20 cellular contexts compared by ENCODE assay signal in genomic region chr1:33599516-33600115, GRCh38.
A peak's percentile ranks its signal among the peaks of the same experiment; 100 is the strongest.
DNase-seq lines count a peak whose midpoint lies in the region; ATAC-seq and TF ChIP-seq lines count a peak whose summit lies in the region.
"Had no signal": no experiment of that assay in that cellular context is flagged by ENCODE, and none has a peak within 500 bp of the region (broad histone marks: within the 10 kb centered on the region; RNA-seq: fewer than 3 reads in every experiment).

No MANE protein-coding gene starts in this region.

- H3K9me3 ChIP-seq in body of pancreas: no peaks in the 10 kb centered on the region
- no peaks in the 10 kb centered on the region for H3K9me3 ChIP-seq in smooth muscle cell (replicated peaks; ENCODE audit: low read depth)
- H3K9me3 ChIP-seq: esophagus squamous epithelium, left lung, tibial nerve had no signal

- no peaks in the 10 kb centered on the region for H3F3A ChIP-seq in smooth muscle cell (ENCODE audit: low read depth)

- no peak overlapping the region for H3K4me3 ChIP-seq in body of pancreas
- H3K4me3 ChIP-seq in smooth muscle cell: no peak overlapping the region
- H3K4me3 ChIP-seq: esophagus squamous epithelium, left lung, tibial nerve had no signal

- TF ChIP-seq POLR2A in body of pancreas (IDR thresholded peaks at IDR 0.05): peak in 1 of 3 donors; percentile 39

- no peak for TF ChIP-seq CTCF in body of pancreas (IDR thresholded peaks at IDR 0.05)
- no peak for TF ChIP-seq CTCF in smooth muscle cell (IDR thresholded peaks at IDR 0.05; ENCODE audit: borderline replicate concordance, insufficient read depth, poor library complexity, severe bottlenecking)

- H3K4me2 ChIP-seq in smooth muscle cell: no peak overlapping the region

- ATAC-seq in body of pancreas (peak; percentile 97), HG02798 (IDR thresholded peaks at IDR 0.05; ENCODE audit: poor library complexity, unreplicated experiment) (no peak)
- ATAC-seq: left lung had no signal

- H3K27me3 ChIP-seq in body of pancreas: no peaks in the 10 kb centered on the region
- H3K27me3 ChIP-seq in smooth muscle cell (ENCODE audit: low read depth): peaks cover 9% of the 10 kb centered on the region
- H3K27me3 ChIP-seq: left lung, tibial nerve had no signal

- WGBS in body of pancreas, 2 donors: 29 to 37% methylated on average over 7 of the region's 7 CpGs
- WGBS in smooth muscle cell (ENCODE audit: low lambda C conversion rate): 93% methylated on average over 7 of the region's 7 CpGs

- H3K4me1 ChIP-seq in body of pancreas (peaks cover 12% of the 10 kb centered on the region), smooth muscle cell (ENCODE audit: low read depth) (no peaks in the 10 kb centered on the region)
- H3K4me1 ChIP-seq: esophagus squamous epithelium, left lung, tibial nerve had no signal

- H4K20me1 ChIP-seq in smooth muscle cell (ENCODE audit: low read depth): no peaks in the 10 kb centered on the region

- H3K79me2 ChIP-seq in smooth muscle cell (ENCODE audit: low read depth): no peaks in the 10 kb centered on the region

- intact Hi-C loops in body of pancreas (cut with DNase I): no loop called here

- no peak overlapping the region for H3K9ac ChIP-seq in smooth muscle cell (ENCODE audit: low read depth)

- DNase-seq in DMS 273 (lab: John Stamatoyannopoulos, UW; ENCODE audit: unreplicated experiment) (peak; percentile 88), LHCN-M2 (ENCODE audit: low read depth) (peak; percentile 20), NCI-H524 treated with DMSO at 0.1 percent for 48 hours (lab: John Stamatoyannopoulos, UW) (peak; percentile 85), body of pancreas (peak; percentile 85 to 92 (median 89)), EL (no peak), smooth muscle cell (lab: John Stamatoyannopoulos, UW; ENCODE audit: unreplicated experiment) (no peak), mesenteric fat pad (ENCODE audit: low spot score) (no peak)
- DNase-seq: activated CD4-positive, alpha-beta T cell treated with anti-CD3 and anti-CD28 coated beads, Interleukin-2, amount 10 ng/mL, durations not matched to agents 24 days and 14 days; amniotic stem cell; caudate nucleus; CD4-positive, alpha-beta T cell; effector CD4-positive, alpha-beta T cell; esophagus squamous epithelium; HCEC 1CT; left lung; NCI-H1436; NCI-H446 treated with DMSO at 0.1 percent for 48 hours; stimulated activated naive CD4-positive, alpha-beta T cell had no signal

- H3K36me3 ChIP-seq in body of pancreas (replicated peaks in 1 of 2; ENCODE audit: insufficient read depth in 1 of 2, low read depth in 2 of 2) (no peaks in the 10 kb centered on the region), smooth muscle cell (ENCODE audit: low read depth) (no peaks in the 10 kb centered on the region)
- H3K36me3 ChIP-seq: esophagus squamous epithelium, left lung, tibial nerve had no signal

- H3K27ac ChIP-seq in body of pancreas (peak overlapping the region; percentile 59 to 69 (median 64)), smooth muscle cell (ENCODE audit: low read depth) (no peak overlapping the region)
- H3K27ac ChIP-seq: esophagus squamous epithelium, left lung, tibial nerve had no signal

- H2AFZ ChIP-seq in smooth muscle cell (ENCODE audit: low read depth): no peak overlapping the region

Comparison
In these comparisons a context has a peak if more than half of its experiments do, and no peak if none do; other contexts are left out.
1. DNase-seq: peak in DMS 273 (single experiment), LHCN-M2 (single experiment), NCI-H524 treated with DMSO at 0.1 percent for 48 hours (single experiment) and body of pancreas (4 of 4); none in EL (single experiment), smooth muscle cell (single experiment) and mesenteric fat pad (single experiment).